In genomic region chr5:139562847-139563246, GRCh38 we compare ENCODE assay signal across 8 cellular contexts. TPM values are rescaled to one million over a fixed set of nuclear protein-coding genes. Genes with fewer than 3 reads are reported as not detected.
A peak's percentile ranks its signal among the peaks of the same experiment; 100 is the strongest.
DNase-seq lines count a peak whose midpoint lies in the region; ATAC-seq and TF ChIP-seq lines count a peak whose summit lies in the region.

No MANE protein-coding gene starts in this region.

- peaks cover 41% of the 10 kb centered on the region for H3K4me1 Mint-ChIP-seq in activated CD4-positive, alpha-beta T cell treated with anti-CD3 and anti-CD28 coated beads for 36 hours
- peaks cover 19% of the 10 kb centered on the region for H3K4me1 Mint-ChIP-seq in activated T-helper 17 cell treated with anti-CD3 and anti-CD28 coated beads, Interleukin-2, amount 50 U/mL, for 72 hours

- CTCF ChIA-PET in activated CD4-positive, alpha-beta T cell treated with anti-CD3 and anti-CD28 coated beads for 36 hours (lab: Charles Lee) = interaction anchor here (0.6 to 6.7 kb wide), 16 partner anchors 9 to 257 kb away, joined by 3 to 63 read pairs (median 4); no protein-coding TSS in a partner anchor

- H3K9me3 ChIP-seq in suprapubic skin = no peaks in the 10 kb centered on the region

- no peak for TF ChIP-seq EP300 in suprapubic skin (IDR thresholded peaks at IDR 0.05)

- H3K4me3 Mint-ChIP-seq in activated CD4-positive, alpha-beta T cell treated with anti-CD3 and anti-CD28 coated beads for 36 hours = peak overlapping the region; percentile 99
- peak overlapping the region; percentile 88 for H3K4me3 Mint-ChIP-seq in activated T-helper 17 cell treated with anti-CD3 and anti-CD28 coated beads, Interleukin-2, amount 50 U/mL, for 72 hours

- ATAC-seq in activated CD4-positive, alpha-beta T cell treated with anti-CD3 and anti-CD28 coated beads for 36 hours = no peak
- ATAC-seq in activated T-helper 17 cell treated with anti-CD3 and anti-CD28 coated beads, Interleukin-2, amount 50 U/mL, for 72 hours (replicated peaks) = no peak

- no peaks in the 10 kb centered on the region for H3K27me3 ChIP-seq in suprapubic skin

- H3K36me3 ChIP-seq in suprapubic skin = no peaks in the 10 kb centered on the region

- peak overlapping the region; percentile 86 for H3K4me3 ChIP-seq in suprapubic skin

- H3K27me3 Mint-ChIP-seq in activated CD4-positive, alpha-beta T cell treated with anti-CD3 and anti-CD28 coated beads for 36 hours = no peaks in the 10 kb centered on the region
- no peaks in the 10 kb centered on the region for H3K27me3 Mint-ChIP-seq in activated T-helper 17 cell treated with anti-CD3 and anti-CD28 coated beads, Interleukin-2, amount 50 U/mL, for 72 hours

- no peak for DNase-seq in activated CD4-positive, alpha-beta T cell treated with anti-CD3 and anti-CD28 coated beads for 36 hours
- no peak for DNase-seq in activated CD4-positive, alpha-beta T cell treated with anti-CD3 and anti-CD28 coated beads, Interleukin-2, amount 50 U/mL, for 4 hours
- DNase-seq in islet precursor cell (peak; percentile 54), suprapubic skin (ENCODE audit: low spot score in 2 of 2) (no peak), HCEC 1CT (no peak), GF-D8 (lab: John Stamatoyannopoulos, UW) (no peak)
- no peak for DNase-seq in activated CD4-positive, alpha-beta T cell treated with anti-CD3 and anti-CD28 coated beads for 4 hours

- H3K27ac Mint-ChIP-seq in activated CD4-positive, alpha-beta T cell treated with anti-CD3 and anti-CD28 coated beads for 36 hours = peak overlapping the region; percentile 99
- H3K27ac Mint-ChIP-seq in activated T-helper 17 cell treated with anti-CD3 and anti-CD28 coated beads, Interleukin-2, amount 50 U/mL, for 72 hours = peak overlapping the region; percentile 91

- H3K27ac ChIP-seq in suprapubic skin = no peak overlapping the region

- peaks cover 45% of the 10 kb centered on the region for H3K4me1 ChIP-seq in suprapubic skin

- POLR2A ChIA-PET in activated CD4-positive, alpha-beta T cell treated with anti-CD3 and anti-CD28 coated beads for 36 hours (lab: Charles Lee) = interaction anchor here (0.6 to 6.2 kb wide), 8 partner anchors 12 to 1020 kb away, joined by 3 to 40 read pairs (median 5); partner anchors contain the start of genes DNAJC18 and ETF1

- WGBS in suprapubic skin = 37% methylated on average over 5 of the region's 5 CpGs

- intact Hi-C loops in activated CD4-positive, alpha-beta T cell treated with anti-CD3 and anti-CD28 coated beads for 36 hours (cut with DNase I, micrococcal nuclease) = loop anchor here (1.0 to 10.0 kb wide), 9 partner anchors 34 to 1386 kb away; partner anchors contain the start of genes PURA (in 2 of the 2), ANKHD1 (in 1 of the 2), BRD8 (in 1 of the 2) and EGR1 (in 1 of the 2)

- no peaks in the 10 kb centered on the region for H3K9me3 Mint-ChIP-seq in activated CD4-positive, alpha-beta T cell treated with anti-CD3 and anti-CD28 coated beads for 36 hours (ENCODE audit: low read depth)
- no peaks in the 10 kb centered on the region for H3K9me3 Mint-ChIP-seq in activated T-helper 17 cell treated with anti-CD3 and anti-CD28 coated beads, Interleukin-2, amount 50 U/mL, for 72 hours

- no peak for TF ChIP-seq CTCF in suprapubic skin (IDR thresholded peaks at IDR 0.05)

- no peak for TF ChIP-seq POLR2A in suprapubic skin (IDR thresholded peaks at IDR 0.05)

- H3K36me3 Mint-ChIP-seq in activated CD4-positive, alpha-beta T cell treated with anti-CD3 and anti-CD28 coated beads for 36 hours (ENCODE audit: low read depth) = peaks cover 46% of the 10 kb centered on the region
- H3K36me3 Mint-ChIP-seq in activated T-helper 17 cell treated with anti-CD3 and anti-CD28 coated beads, Interleukin-2, amount 50 U/mL, for 72 hours (ENCODE audit: low read depth) = peaks cover 66% of the 10 kb centered on the region

RNA-seq across cellular contexts. Expression of gene UBE2D2, which starts 1.7 kb away (rescaled TPM):
- total RNA-seq in activated CD4-positive, alpha-beta T cell treated with anti-CD3 and anti-CD28 coated beads for 36 hours = 100 to 1,000 TPM; 262 to 289 TPM
- 100 to 1,000 TPM; 200 to 270 TPM for total RNA-seq in activated T-helper 17 cell treated with anti-CD3 and anti-CD28 coated beads, Interleukin-2, amount 50 U/mL, for 72 hours
- 10 to 100 TPM; 56.6 to 70.2 (median 58.0) TPM for total RNA-seq in suprapubic skin
